1 cellular context compared by ENCODE assay signal in the genomic region with DNA sequence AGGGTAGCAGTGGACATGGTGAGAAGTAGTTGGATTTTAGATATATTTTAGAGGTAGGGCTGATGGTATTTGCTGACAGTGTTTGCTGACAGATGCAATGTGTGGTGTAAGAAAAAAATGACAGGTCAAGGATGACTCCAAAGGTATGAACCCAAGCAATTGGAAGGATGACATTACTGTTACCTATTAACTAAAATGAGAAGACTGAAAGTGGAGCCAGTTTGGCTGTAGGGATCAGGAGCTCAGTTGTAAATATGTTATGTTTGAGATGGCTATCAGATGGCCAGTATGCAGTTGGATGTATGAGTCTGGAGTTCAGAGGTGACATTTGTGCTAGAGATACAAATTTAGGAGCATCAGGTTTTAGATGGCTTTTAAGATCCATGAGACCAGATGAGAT.
TF ChIP-seq lines count a peak whose summit lies in the region.

No MANE protein-coding gene starts in this region.

TF ChIP-seq in HepG2, 621 proteins besides CTCF, POLR2A, EP300 and RAD21 (continued from another document and continues in another):
- TF ChIP-seq, protein P1, sequence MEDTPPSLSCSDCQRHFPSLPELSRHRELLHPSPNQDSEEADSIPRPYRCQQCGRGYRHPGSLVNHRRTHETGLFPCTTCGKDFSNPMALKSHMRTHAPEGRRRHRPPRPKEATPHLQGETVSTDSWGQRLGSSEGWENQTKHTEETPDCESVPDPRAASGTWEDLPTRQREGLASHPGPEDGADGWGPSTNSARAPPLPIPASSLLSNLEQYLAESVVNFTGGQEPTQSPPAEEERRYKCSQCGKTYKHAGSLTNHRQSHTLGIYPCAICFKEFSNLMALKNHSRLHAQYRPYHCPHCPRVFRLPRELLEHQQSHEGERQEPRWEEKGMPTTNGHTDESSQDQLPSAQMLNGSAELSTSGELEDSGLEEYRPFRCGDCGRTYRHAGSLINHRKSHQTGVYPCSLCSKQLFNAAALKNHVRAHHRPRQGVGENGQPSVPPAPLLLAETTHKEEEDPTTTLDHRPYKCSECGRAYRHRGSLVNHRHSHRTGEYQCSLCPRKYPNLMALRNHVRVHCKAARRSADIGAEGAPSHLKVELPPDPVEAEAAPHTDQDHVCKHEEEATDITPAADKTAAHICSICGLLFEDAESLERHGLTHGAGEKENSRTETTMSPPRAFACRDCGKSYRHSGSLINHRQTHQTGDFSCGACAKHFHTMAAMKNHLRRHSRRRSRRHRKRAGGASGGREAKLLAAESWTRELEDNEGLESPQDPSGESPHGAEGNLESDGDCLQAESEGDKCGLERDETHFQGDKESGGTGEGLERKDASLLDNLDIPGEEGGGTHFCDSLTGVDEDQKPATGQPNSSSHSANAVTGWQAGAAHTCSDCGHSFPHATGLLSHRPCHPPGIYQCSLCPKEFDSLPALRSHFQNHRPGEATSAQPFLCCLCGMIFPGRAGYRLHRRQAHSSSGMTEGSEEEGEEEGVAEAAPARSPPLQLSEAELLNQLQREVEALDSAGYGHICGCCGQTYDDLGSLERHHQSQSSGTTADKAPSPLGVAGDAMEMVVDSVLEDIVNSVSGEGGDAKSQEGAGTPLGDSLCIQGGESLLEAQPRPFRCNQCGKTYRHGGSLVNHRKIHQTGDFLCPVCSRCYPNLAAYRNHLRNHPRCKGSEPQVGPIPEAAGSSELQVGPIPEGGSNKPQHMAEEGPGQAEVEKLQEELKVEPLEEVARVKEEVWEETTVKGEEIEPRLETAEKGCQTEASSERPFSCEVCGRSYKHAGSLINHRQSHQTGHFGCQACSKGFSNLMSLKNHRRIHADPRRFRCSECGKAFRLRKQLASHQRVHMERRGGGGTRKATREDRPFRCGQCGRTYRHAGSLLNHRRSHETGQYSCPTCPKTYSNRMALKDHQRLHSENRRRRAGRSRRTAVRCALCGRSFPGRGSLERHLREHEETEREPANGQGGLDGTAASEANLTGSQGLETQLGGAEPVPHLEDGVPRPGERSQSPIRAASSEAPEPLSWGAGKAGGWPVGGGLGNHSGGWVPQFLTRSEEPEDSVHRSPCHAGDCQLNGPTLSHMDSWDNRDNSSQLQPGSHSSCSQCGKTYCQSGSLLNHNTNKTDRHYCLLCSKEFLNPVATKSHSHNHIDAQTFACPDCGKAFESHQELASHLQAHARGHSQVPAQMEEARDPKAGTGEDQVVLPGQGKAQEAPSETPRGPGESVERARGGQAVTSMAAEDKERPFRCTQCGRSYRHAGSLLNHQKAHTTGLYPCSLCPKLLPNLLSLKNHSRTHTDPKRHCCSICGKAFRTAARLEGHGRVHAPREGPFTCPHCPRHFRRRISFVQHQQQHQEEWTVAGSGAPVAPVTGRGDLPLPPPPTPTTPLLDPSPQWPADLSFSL (CRISPR knock-in tag; IDR thresholded peaks at IDR 0.05), result peak; percentile 39; the same call in 1 of the 2 replicates
- TF ChIP-seq, protein P2, sequence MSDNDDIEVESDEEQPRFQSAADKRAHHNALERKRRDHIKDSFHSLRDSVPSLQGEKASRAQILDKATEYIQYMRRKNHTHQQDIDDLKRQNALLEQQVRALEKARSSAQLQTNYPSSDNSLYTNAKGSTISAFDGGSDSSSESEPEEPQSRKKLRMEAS (IDR thresholded peaks at IDR 0.05), result peak; percentile 41; the same call in 1 of the 2 replicates
- TF ChIP-seq NR2F1 (CRISPR knock-in tag; IDR thresholded peaks at IDR 0.05) (peak; percentile 71 to 73), NR2C2 (CRISPR knock-in tag; IDR thresholded peaks at IDR 0.05; ENCODE audit: borderline replicate concordance) (peak; percentile 73), HIVEP1 (CRISPR knock-in tag; IDR thresholded peaks at IDR 0.05) (no peak), MIER3 (CRISPR knock-in tag; IDR thresholded peaks at IDR 0.05; ENCODE audit: borderline replicate concordance) (peak; percentile 93), HNRNPUL1 (IDR thresholded peaks at IDR 0.05; ENCODE audit: low read depth, low read length) (no peak), ZNF530 (CRISPR knock-in tag; IDR thresholded peaks at IDR 0.05; ENCODE audit: low read depth) (no peak), CEBPG (CRISPR knock-in tag; IDR thresholded peaks at IDR 0.05) (peak; percentile 80), TEAD3 (CRISPR knock-in tag; optimal IDR thresholded peaks at IDR 0.05; ENCODE audit: borderline replicate concordance) (peak; percentile 90), HMG20A (CRISPR knock-in tag; IDR thresholded peaks at IDR 0.05; ENCODE audit: borderline replicate concordance) (peak; percentile 90; the same call in 1 of the 2 replicates), SIN3B (IDR thresholded peaks at IDR 0.05; ENCODE audit: low read length) (no peak), KDM6A (CRISPR knock-in tag; IDR thresholded peaks at IDR 0.05; ENCODE audit: low read depth) (peak; percentile 72), FOSL2 (CRISPR knock-in tag; IDR thresholded peaks at IDR 0.05) (peak; percentile 76), ZSCAN22 (CRISPR knock-in tag; IDR thresholded peaks at IDR 0.05) (no peak), ZNF207 (IDR thresholded peaks at IDR 0.05; ENCODE audit: borderline replicate concordance) (no peak), PPARG (CRISPR knock-in tag; conservative IDR thresholded peaks at IDR 0.05) (peak; percentile 84), ATF7-NPFF (CRISPR knock-in tag; IDR thresholded peaks at IDR 0.05; ENCODE audit: low read depth) (no peak), KLF6 (CRISPR knock-in tag; IDR thresholded peaks at IDR 0.05) (peak; percentile 29; the same call in 1 of the 2 replicates), ZNF205 (CRISPR knock-in tag; IDR thresholded peaks at IDR 0.05) (peak; percentile 48; the same call in 1 of the 2 replicates), NONO (IDR thresholded peaks at IDR 0.05) (no peak), NONO (CRISPR knock-in tag; conservative IDR thresholded peaks at IDR 0.05) (peak; percentile 78), ZKSCAN8 (CRISPR knock-in tag; IDR thresholded peaks at IDR 0.05; ENCODE audit: borderline replicate concordance) (peak; percentile 74; the same call in 1 of the 2 replicates), ZNF782 (CRISPR knock-in tag; IDR thresholded peaks at IDR 0.05; ENCODE audit: borderline replicate concordance) (no peak), PHF8 (CRISPR knock-in tag; IDR thresholded peaks at IDR 0.05) (no peak), MED8 (CRISPR knock-in tag; IDR thresholded peaks at IDR 0.05; ENCODE audit: insufficient replicate concordance) (peak; percentile 31), TGIF2 (CRISPR knock-in tag; IDR thresholded peaks at IDR 0.05) (peak; percentile 96), TCF7 (IDR thresholded peaks at IDR 0.05; ENCODE audit: low read depth) (peak; percentile 66), SMAD3 (CRISPR knock-in tag; IDR thresholded peaks at IDR 0.05) (peak; percentile 74; the same call in 1 of the 2 replicates), ATF1 (CRISPR knock-in tag; IDR thresholded peaks at IDR 0.05) (peak; percentile 64), JUND (CRISPR knock-in tag; IDR thresholded peaks at IDR 0.05) (no peak), SMYD3 (CRISPR knock-in tag; IDR thresholded peaks at IDR 0.05) (no peak), SALL2 (CRISPR knock-in tag; IDR thresholded peaks at IDR 0.05) (no peak), MTF2 (CRISPR knock-in tag; IDR thresholded peaks at IDR 0.05; ENCODE audit: borderline replicate concordance) (no peak), ZEB1 (IDR thresholded peaks at IDR 0.05; ENCODE audit: insufficient replicate concordance, low read depth) (peak; percentile 69), ATF7 (IDR thresholded peaks at IDR 0.05) (0 out of 2 replicates have a peak, but pooled peaks have one; percentile 12), ATF7 (CRISPR knock-in tag; IDR thresholded peaks at IDR 0.05) (no peak; the same call in 1 of the 2 replicates), ZNF326 (CRISPR knock-in tag; IDR thresholded peaks at IDR 0.05; ENCODE audit: borderline replicate concordance) (no peak), ISL2 (CRISPR knock-in tag; IDR thresholded peaks at IDR 0.05) (peak; percentile 95), ZNF232 (CRISPR knock-in tag; IDR thresholded peaks at IDR 0.05; ENCODE audit: borderline replicate concordance) (no peak), ZNF766 (CRISPR knock-in tag; IDR thresholded peaks at IDR 0.05; ENCODE audit: borderline replicate concordance) (no peak)
- TF ChIP-seq, protein P3, sequence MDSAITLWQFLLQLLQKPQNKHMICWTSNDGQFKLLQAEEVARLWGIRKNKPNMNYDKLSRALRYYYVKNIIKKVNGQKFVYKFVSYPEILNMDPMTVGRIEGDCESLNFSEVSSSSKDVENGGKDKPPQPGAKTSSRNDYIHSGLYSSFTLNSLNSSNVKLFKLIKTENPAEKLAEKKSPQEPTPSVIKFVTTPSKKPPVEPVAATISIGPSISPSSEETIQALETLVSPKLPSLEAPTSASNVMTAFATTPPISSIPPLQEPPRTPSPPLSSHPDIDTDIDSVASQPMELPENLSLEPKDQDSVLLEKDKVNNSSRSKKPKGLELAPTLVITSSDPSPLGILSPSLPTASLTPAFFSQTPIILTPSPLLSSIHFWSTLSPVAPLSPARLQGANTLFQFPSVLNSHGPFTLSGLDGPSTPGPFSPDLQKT (CRISPR knock-in tag; IDR thresholded peaks at IDR 0.05; ENCODE audit: borderline replicate concordance), result no peak
- TF ChIP-seq, protein P4, sequence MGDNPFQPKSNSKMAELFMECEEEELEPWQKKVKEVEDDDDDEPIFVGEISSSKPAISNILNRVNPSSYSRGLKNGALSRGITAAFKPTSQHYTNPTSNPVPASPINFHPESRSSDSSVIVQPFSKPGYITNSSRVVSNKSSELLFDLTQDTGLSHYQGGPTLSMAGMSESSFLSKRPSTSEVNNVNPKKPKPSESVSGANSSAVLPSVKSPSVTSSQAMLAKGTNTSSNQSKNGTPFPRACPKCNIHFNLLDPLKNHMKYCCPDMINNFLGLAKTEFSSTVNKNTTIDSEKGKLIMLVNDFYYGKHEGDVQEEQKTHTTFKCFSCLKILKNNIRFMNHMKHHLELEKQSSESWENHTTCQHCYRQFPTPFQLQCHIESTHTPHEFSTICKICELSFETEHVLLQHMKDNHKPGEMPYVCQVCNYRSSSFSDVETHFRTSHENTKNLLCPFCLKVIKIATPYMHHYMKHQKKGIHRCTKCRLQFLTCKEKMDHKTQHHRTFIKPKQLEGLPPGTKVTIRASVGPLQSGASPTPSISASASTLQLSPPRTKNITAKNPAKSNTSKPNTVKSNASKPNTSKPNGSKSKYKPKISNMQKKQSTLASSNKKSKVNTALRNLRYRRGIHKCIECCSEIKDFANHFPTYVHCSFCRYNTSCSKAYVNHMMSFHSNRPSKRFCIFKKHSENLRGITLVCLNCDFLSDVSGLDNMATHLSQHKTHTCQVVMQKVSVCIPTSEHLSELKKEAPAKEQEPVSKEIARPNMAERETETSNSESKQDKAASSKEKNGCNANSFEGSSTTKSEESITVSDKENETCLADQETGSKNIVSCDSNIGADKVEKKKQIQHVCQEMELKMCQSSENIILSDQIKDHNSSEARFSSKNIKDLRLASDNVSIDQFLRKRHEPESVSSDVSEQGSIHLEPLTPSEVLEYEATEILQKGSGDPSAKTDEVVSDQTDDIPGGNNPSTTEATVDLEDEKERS (CRISPR knock-in tag; IDR thresholded peaks at IDR 0.05), result peak; percentile 66; the same call in 1 of the 2 replicates
- TF ChIP-seq, protein P5, sequence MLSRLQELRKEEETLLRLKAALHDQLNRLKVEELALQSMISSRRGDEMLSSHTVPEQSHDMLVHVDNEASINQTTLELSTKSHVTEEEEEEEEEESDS (CRISPR knock-in tag; IDR thresholded peaks at IDR 0.05; ENCODE audit: borderline replicate concordance), result no peak
- TF ChIP-seq, protein P6, sequence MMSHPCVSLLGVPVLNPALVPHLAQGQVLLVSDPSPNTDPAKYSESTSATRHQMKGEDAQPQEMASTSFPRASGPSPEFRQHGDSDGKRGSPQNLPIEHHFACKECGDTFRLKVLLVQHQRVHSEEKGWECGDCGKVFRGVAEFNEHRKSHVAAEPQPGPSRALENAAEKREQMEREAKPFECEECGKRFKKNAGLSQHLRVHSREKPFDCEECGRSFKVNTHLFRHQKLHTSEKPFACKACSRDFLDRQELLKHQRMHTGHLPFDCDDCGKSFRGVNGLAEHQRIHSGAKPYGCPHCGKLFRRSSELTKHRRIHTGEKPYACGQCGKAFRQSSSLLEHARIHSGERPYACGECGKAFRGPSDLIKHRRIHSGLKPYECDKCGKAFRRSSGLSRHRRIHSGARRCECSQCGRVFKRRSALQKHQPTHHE (CRISPR knock-in tag; IDR thresholded peaks at IDR 0.05; ENCODE audit: borderline replicate concordance), result no peak
- TF ChIP-seq, protein P7, sequence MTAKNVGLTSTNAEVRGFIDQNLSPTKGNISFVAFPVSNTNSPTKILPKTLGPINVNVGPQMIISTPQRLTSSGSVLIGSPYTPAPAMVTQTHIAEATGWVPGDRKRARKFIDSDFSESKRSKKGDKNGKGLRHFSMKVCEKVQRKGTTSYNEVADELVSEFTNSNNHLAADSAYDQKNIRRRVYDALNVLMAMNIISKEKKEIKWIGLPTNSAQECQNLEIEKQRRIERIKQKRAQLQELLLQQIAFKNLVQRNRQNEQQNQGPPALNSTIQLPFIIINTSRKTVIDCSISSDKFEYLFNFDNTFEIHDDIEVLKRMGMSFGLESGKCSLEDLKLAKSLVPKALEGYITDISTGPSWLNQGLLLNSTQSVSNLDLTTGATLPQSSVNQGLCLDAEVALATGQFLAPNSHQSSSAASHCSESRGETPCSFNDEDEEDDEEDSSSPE (CRISPR knock-in tag; IDR thresholded peaks at IDR 0.05), result no peak
- TF ChIP-seq, protein P8, sequence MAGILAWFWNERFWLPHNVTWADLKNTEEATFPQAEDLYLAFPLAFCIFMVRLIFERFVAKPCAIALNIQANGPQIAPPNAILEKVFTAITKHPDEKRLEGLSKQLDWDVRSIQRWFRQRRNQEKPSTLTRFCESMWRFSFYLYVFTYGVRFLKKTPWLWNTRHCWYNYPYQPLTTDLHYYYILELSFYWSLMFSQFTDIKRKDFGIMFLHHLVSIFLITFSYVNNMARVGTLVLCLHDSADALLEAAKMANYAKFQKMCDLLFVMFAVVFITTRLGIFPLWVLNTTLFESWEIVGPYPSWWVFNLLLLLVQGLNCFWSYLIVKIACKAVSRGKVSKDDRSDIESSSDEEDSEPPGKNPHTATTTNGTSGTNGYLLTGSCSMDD (CRISPR knock-in tag; IDR thresholded peaks at IDR 0.05), result no peak
- TF ChIP-seq, protein P9, sequence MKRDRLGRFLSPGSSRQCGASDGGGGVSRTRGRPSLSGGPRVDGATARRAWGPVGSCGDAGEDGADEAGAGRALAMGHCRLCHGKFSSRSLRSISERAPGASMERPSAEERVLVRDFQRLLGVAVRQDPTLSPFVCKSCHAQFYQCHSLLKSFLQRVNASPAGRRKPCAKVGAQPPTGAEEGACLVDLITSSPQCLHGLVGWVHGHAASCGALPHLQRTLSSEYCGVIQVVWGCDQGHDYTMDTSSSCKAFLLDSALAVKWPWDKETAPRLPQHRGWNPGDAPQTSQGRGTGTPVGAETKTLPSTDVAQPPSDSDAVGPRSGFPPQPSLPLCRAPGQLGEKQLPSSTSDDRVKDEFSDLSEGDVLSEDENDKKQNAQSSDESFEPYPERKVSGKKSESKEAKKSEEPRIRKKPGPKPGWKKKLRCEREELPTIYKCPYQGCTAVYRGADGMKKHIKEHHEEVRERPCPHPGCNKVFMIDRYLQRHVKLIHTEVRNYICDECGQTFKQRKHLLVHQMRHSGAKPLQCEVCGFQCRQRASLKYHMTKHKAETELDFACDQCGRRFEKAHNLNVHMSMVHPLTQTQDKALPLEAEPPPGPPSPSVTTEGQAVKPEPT (CRISPR knock-in tag; IDR thresholded peaks at IDR 0.05; ENCODE audit: low read depth), result no peak
- TF ChIP-seq, protein P10, sequence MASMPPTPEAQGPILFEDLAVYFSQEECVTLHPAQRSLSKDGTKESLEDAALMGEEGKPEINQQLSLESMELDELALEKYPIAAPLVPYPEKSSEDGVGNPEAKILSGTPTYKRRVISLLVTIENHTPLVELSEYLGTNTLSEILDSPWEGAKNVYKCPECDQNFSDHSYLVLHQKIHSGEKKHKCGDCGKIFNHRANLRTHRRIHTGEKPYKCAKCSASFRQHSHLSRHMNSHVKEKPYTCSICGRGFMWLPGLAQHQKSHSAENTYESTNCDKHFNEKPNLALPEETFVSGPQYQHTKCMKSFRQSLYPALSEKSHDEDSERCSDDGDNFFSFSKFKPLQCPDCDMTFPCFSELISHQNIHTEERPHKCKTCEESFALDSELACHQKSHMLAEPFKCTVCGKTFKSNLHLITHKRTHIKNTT (CRISPR knock-in tag; IDR thresholded peaks at IDR 0.05), result no peak
